Comparison of ENCODE assay signal across 8 cellular contexts in the genomic region with DNA sequence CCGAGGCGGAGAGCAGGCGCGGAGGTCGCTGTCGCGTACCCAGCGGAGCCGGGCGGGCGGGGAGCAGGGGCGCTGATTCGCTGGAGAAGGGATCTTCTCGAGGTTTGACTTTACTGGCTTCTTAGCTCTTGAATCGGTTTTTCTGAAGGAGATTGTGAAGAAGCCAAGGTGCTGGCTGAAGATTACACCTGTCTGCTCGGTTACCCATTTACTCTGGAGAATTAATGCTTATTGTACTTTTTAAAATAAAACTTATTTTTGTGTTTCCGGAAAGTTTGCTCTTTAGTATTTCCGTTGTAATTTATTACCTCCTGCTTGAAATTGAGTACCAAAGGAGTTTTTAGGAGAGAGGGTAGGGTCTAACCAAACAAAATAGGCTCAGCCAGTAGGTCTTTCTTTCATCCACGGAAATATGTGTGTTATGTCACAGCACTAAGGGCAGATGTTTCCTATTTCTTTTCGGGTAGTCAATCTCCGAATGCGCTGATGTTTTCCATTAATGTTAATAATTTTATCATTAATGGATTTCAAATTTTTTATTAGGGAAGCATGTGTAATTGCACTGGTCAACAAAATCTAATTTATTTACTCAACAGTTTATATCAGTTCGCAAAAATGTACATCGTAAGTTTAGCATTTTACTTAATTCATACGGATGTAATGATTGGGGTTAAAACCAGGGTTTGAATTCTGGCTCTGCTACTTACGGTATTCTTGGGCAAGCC. TPM values are rescaled to one million over a fixed set of nuclear protein-coding genes. Genes with fewer than 3 reads are reported as not detected.
DNase-seq lines count a peak whose midpoint lies in the region; ATAC-seq, FAIRE-seq and TF ChIP-seq lines count a peak whose summit lies in the region.

No MANE protein-coding gene starts in this region.

- H3K4me3 ChIP-seq in A549 (peak overlapping the region; percentile 79), HEK293 (ENCODE audit: low read depth, low read length) (peak overlapping the region; percentile 88), ascending aorta (peak overlapping the region; percentile 88 to 94), lower leg skin (ENCODE audit: low read depth, poor library complexity, severe bottlenecking) (peak overlapping the region; percentile 69), urinary bladder (ENCODE audit: low read depth, low read length) (peak overlapping the region; percentile 75)

- TF ChIP-seq RAD21 in A549 (conservative IDR thresholded peaks at IDR 0.05 in 1 of 2, IDR thresholded peaks at IDR 0.05 in 1 of 2), result no peak

- H3K27me3 ChIP-seq in ascending aorta, result no peaks in the 10 kb centered on the region

- H3K9me3 ChIP-seq in A549 (0 out of 3 replicates have a peak, but pooled peaks cover 4% of the 10 kb centered on the region), HEK293 (ENCODE audit: control insufficient read depth, insufficient read depth, low read depth, low read length) (no peaks in the 10 kb centered on the region), ascending aorta (peaks cover 0 to 12% of the 10 kb centered on the region in 2 donors)

- H3K4me2 ChIP-seq in A549, result peak overlapping the region; percentile 80

- POLR2A ChIA-PET in A549 (lab: Yijun Ruan, JAX), result interaction anchor here (0.6 to 1.9 kb wide), 12 partner anchors 8 to 430 kb away, joined by 3 to 27 read pairs (median 4); a partner anchor contains a TSS
- POLR2A ChIA-PET in HEK293 (lab: Yijun Ruan, JAX), result interaction anchor here (0.8 to 2.2 kb wide), 8 partner anchors 9 to 67 kb away, joined by 3 to 20 read pairs (median 4); a partner anchor contains a TSS

- peaks cover 22% of the 10 kb centered on the region; the same call in 1 of the 3 replicates for H3K4me1 ChIP-seq in A549
- H3K4me1 ChIP-seq in HEK293 (ENCODE audit: control insufficient read depth, insufficient read depth, low read length), result peaks cover 5% of the 10 kb centered on the region; the same call in 1 of the 2 replicates
- peaks cover 0 to 15% of the 10 kb centered on the region in 2 donors for H3K4me1 ChIP-seq in ascending aorta
- H3K4me1 ChIP-seq in urinary bladder (ENCODE audit: insufficient read depth), result no peaks in the 10 kb centered on the region

- FAIRE-seq in A549 (lab: Jason Lieb, UNC), result no peak

- WGBS in A549 (ENCODE audit: missing lambda C conversion rate), result 23% methylated on average over 14 of the region's 26 CpGs
- WGBS in lower leg skin, 2 donors, result 18 to 20% methylated on average over 22 to 24 of the region's 26 CpGs
- 13% methylated on average over 26 of the region's 26 CpGs for WGBS in urinary bladder

- no peak for ATAC-seq in A549
- ATAC-seq in GM18909 (IDR thresholded peaks at IDR 0.05; ENCODE audit: poor library complexity, unreplicated experiment), result no peak

- CTCF ChIA-PET in A549 (lab: Yijun Ruan, JAX), result interaction anchor here (0.7 to 1.9 kb wide), 5 partner anchors 11 to 137 kb away, joined by 3 to 10 read pairs (median 5); no protein-coding TSS in a partner anchor
- CTCF ChIA-PET in HEK293 (lab: Yijun Ruan, JAX), result interaction anchor here (0.7 to 1.1 kb wide), 3 partner anchors 28 to 246 kb away, joined by 3 to 5 read pairs (median 3); a partner anchor contains a TSS

- intact Hi-C loops in ascending aorta (cut with DNase I) (loop anchor here (1.0 to 10.0 kb wide), 7 partner anchors 67 to 1070 kb away; a partner anchor contains a TSS), lower leg skin (cut with DNase I; ENCODE audit: low total_unique reads) (no loop called here)

- no peak for TF ChIP-seq EP300 in A549 (IDR thresholded peaks at IDR 0.05)

- H3K27ac ChIP-seq in A549, result peak overlapping the region; percentile 94 to 99
- H3K27ac ChIP-seq in HEK293 (ENCODE audit: extremely low read depth, low read depth, low read length), result peak overlapping the region; percentile 76
- peak overlapping the region; percentile 95 to 99 for H3K27ac ChIP-seq in ascending aorta
- H3K27ac ChIP-seq in urinary bladder (ENCODE audit: low read depth), result peak overlapping the region; percentile 96

- TF ChIP-seq POLR2A in A549 (IDR thresholded peaks at IDR 0.05; ENCODE audit: low read length) (no peak), lower leg skin (IDR thresholded peaks at IDR 0.05) (no peak)

- DNase-seq in A549 (ENCODE audit: low read depth in 1 of 2, low spot score in 1 of 2), result no peak
- DNase-seq in ascending aorta (ENCODE audit: low spot score in 2 of 2), result no peak
- no peak for DNase-seq in lower leg skin (ENCODE audit: low spot score in 2 of 2)
- DNase-seq in NCI-H2196 treated with DMSO at 0.1 percent for 48 hours (lab: John Stamatoyannopoulos, UW; ENCODE audit: unreplicated experiment), result no peak
- no peak for DNase-seq in NCI-H526 treated with DMSO at 0.1 percent for 48 hours (lab: John Stamatoyannopoulos, UW)

- TF ChIP-seq CTCF in A549 (IDR thresholded peaks at IDR 0.05) (no peak), HEK293 (tag by site-specific recombination; IDR thresholded peaks at IDR 0.05) (no peak), ascending aorta (IDR thresholded peaks at IDR 0.05) (no peak), lower leg skin (IDR thresholded peaks at IDR 0.05) (no peak)

- peaks cover 0 to 6% of the 10 kb centered on the region in 2 experiments; a peak in 1 of 3 replicates for H3K36me3 ChIP-seq in HEK293 (ENCODE audit: control insufficient read depth in 2 of 2, insufficient read depth in 1 of 2, low read length in 2 of 2)
- no peaks in the 10 kb centered on the region for H3K36me3 ChIP-seq in ascending aorta
- H3K36me3 ChIP-seq in urinary bladder (ENCODE audit: insufficient read depth), result no peaks in the 10 kb centered on the region

TF ChIP-seq in A549, 52 proteins besides CTCF, POLR2A, EP300 and RAD21 (continues in another document):
- TF ChIP-seq JUNB (IDR thresholded peaks at IDR 0.05), result no peak
- no peak for TF ChIP-seq HOXA7 (CRISPR knock-in tag; IDR thresholded peaks at IDR 0.05)
- no peak for TF ChIP-seq CHD4 (IDR thresholded peaks at IDR 0.05; ENCODE audit: borderline replicate concordance)
- no peak for TF ChIP-seq RARB (CRISPR knock-in tag; IDR thresholded peaks at IDR 0.05)

TF ChIP-seq in HEK293, 187 proteins besides CTCF, POLR2A, EP300 and RAD21 (continues in another document):
- TF ChIP-seq ZBTB20 (tag by site-specific recombination; IDR thresholded peaks at IDR 0.05), result 0 out of 2 replicates have a peak, but pooled peaks have one; percentile 6
- 0 out of 2 replicates have a peak, but pooled peaks have one; percentile 56 for TF ChIP-seq GLIS2 (tag by site-specific recombination; IDR thresholded peaks at IDR 0.05)
- no peak for TF ChIP-seq ZNF473 (tag by site-specific recombination; IDR thresholded peaks at IDR 0.05)
- no peak for TF ChIP-seq SP3 (tag by site-specific recombination; IDR thresholded peaks at IDR 0.05)
- peak; percentile 74 for TF ChIP-seq ZBTB17 (tag by site-specific recombination; IDR thresholded peaks at IDR 0.05)
- TF ChIP-seq, protein P1, sequence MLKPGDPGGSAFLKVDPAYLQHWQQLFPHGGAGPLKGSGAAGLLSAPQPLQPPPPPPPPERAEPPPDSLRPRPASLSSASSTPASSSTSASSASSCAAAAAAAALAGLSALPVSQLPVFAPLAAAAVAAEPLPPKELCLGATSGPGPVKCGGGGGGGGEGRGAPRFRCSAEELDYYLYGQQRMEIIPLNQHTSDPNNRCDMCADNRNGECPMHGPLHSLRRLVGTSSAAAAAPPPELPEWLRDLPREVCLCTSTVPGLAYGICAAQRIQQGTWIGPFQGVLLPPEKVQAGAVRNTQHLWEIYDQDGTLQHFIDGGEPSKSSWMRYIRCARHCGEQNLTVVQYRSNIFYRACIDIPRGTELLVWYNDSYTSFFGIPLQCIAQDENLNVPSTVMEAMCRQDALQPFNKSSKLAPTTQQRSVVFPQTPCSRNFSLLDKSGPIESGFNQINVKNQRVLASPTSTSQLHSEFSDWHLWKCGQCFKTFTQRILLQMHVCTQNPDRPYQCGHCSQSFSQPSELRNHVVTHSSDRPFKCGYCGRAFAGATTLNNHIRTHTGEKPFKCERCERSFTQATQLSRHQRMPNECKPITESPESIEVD (tag by site-specific recombination; IDR thresholded peaks at IDR 0.05), result peak; percentile 46; the same call in 1 of the 2 replicates
- TF ChIP-seq ZNF341 (tag by site-specific recombination; IDR thresholded peaks at IDR 0.05; ENCODE audit: low read depth), result peak; percentile 3; the same call in 1 of the 2 replicates

RNA-seq across cellular contexts. Expression of a gene that starts 0.5 kb away (rescaled TPM):
- polyA plus RNA-seq in A549 (2011; rRNA removed) (59.3 and 103 TPM in 2 replicates), A549 (2017; fragmentation: RNase III; extraction: RNeasy Plus Mini Kit Qiagen cat#74134 plus additional on column Dnase treatment) (135 to 143 TPM (median 143 TPM) in 3 replicates), urinary bladder (121 TPM)
- polyA plus RNA-seq in A549 (2012; cell fraction: cytosol; rRNA removed), result 85.2 and 100.0 TPM in 2 replicates
- 45.9 and 47.7 TPM in 2 replicates for polyA plus RNA-seq in A549 (2012; cell fraction: nucleus; rRNA removed)
- polyA minus RNA-seq in A549 (2011; rRNA and poly(A)+ RNA removed), result 12.8 and 14.5 TPM in 2 replicates
- total RNA-seq in ascending aorta (119 TPM), lower leg skin (10 to 100 TPM; 37.7 to 78.9 (median 58.6) TPM), urinary bladder (27.1 TPM)

RNA-seq across cellular contexts. Expression of a gene that starts 0.7 kb away (rescaled TPM):
- polyA plus RNA-seq in A549 (2011; rRNA removed) (0.54 and 1.2 TPM in 2 replicates), A549 (2017; fragmentation: RNase III; extraction: RNeasy Plus Mini Kit Qiagen cat#74134 plus additional on column Dnase treatment) (0.26 to 0.49 TPM (median 0.42 TPM) in 3 replicates), urinary bladder (0.24 TPM)
- polyA plus RNA-seq in A549 (2012; cell fraction: cytosol; rRNA removed), result 0.40 and 0.56 TPM in 2 replicates
- 0.61 and 0.95 TPM in 2 replicates for polyA plus RNA-seq in A549 (2012; cell fraction: nucleus; rRNA removed)
- not detected in 2 replicates for polyA minus RNA-seq in A549 (2011; rRNA and poly(A)+ RNA removed)
- total RNA-seq in ascending aorta (not detected), lower leg skin (under 1 TPM in 1 of 4 donors, not detected in 3; 0.13 TPM), urinary bladder (1.2 TPM)

RNA-seq across cellular contexts. Expression of a gene that starts 27.8 kb away (rescaled TPM):
- polyA plus RNA-seq in A549 (2011; rRNA removed) (42.4 and 49.8 TPM in 2 replicates), A549 (2017; fragmentation: RNase III; extraction: RNeasy Plus Mini Kit Qiagen cat#74134 plus additional on column Dnase treatment) (27.9 to 29.3 TPM (median 28.2 TPM) in 3 replicates), urinary bladder (38.7 TPM)
- polyA plus RNA-seq in A549 (2012; cell fraction: cytosol; rRNA removed), result 12.7 and 12.9 TPM in 2 replicates
- polyA plus RNA-seq in A549 (2012; cell fraction: nucleus; rRNA removed), result 3.5 and 7.7 TPM in 2 replicates
- 4.5 and 5.1 TPM in 2 replicates for polyA minus RNA-seq in A549 (2011; rRNA and poly(A)+ RNA removed)
- total RNA-seq in ascending aorta (8.4 TPM), lower leg skin (10 to 100 TPM; 30.8 to 46.0 (median 37.6) TPM), urinary bladder (42.2 TPM)
